1 cellular context compared by ENCODE assay signal in genomic region chr7:100053201-100053600, GRCh38.
TF ChIP-seq lines count a peak whose summit lies in the region.

No MANE protein-coding gene starts in this region.

TF ChIP-seq in GM12878, 131 proteins besides CTCF, POLR2A, EP300 and RAD21:
- TF ChIP-seq MEF2B (IDR thresholded peaks at IDR 0.05; ENCODE audit: partially characterized antibody, poor library complexity, severe bottlenecking) (peak; percentile 34), ZBED1 (IDR thresholded peaks at IDR 0.05; ENCODE audit: borderline replicate concordance) (no peak)
- TF ChIP-seq, protein P1, sequence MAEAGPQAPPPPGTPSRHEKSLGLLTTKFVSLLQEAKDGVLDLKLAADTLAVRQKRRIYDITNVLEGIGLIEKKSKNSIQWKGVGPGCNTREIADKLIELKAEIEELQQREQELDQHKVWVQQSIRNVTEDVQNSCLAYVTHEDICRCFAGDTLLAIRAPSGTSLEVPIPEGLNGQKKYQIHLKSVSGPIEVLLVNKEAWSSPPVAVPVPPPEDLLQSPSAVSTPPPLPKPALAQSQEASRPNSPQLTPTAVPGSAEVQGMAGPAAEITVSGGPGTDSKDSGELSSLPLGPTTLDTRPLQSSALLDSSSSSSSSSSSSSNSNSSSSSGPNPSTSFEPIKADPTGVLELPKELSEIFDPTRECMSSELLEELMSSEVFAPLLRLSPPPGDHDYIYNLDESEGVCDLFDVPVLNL (IDR thresholded peaks at IDR 0.05; ENCODE audit: low read depth, low read length) = no peak
TF ChIP-seq in GM12878: peak in this region for 1.
